11 cellular contexts compared by ENCODE assay signal in genomic region chr6:35936960-35937359, GRCh38.
"Had no signal": no experiment of that assay in that cellular context is flagged by ENCODE, and none has a peak within 500 bp of the region (broad histone marks: within the 10 kb centered on the region; RNA-seq: fewer than 3 reads in every experiment).

No MANE protein-coding gene starts in this region.

- H3K4me3 ChIP-seq: GM23248, GM23338, HAP-1 had no signal

- H3K9ac ChIP-seq: GM23248 had no signal

- DNase-seq: GM23248, GOT3, H7, H9, HCEC 1CT, HFFc6 had no signal

- H3K4me1 ChIP-seq: HAP-1 had no signal

- H3K36me3 ChIP-seq: HAP-1 had no signal

- H2AFZ ChIP-seq: GM23248, GM23338 had no signal

- FAIRE-seq: H1, H54 had no signal

- ATAC-seq: GM23338, HCT116 had no signal

- H3K27ac ChIP-seq: GM23248 had no signal

- H3K4me2 ChIP-seq: GM23338 had no signal
